22 cellular contexts compared by ENCODE assay signal in genomic region chr10:32923849-32924248, GRCh38. TPM values are rescaled to one million over a fixed set of nuclear protein-coding genes. Genes with fewer than 3 reads are reported as not detected.
DNase-seq lines count a peak whose midpoint lies in the region; ATAC-seq, FAIRE-seq and TF ChIP-seq lines count a peak whose summit lies in the region.
"Had no signal": no experiment of that assay in that cellular context is flagged by ENCODE, and none has a peak within 500 bp of the region (broad histone marks: within the 10 kb centered on the region; RNA-seq: fewer than 3 reads in every experiment).

No MANE protein-coding gene starts in this region.

- 21% methylated on average over 2 of the region's 2 CpGs for WGBS in K562 (ENCODE audit: insufficient coverage, low coverage, missing lambda C conversion rate)

- H3K9me3 Mint-ChIP-seq in activated T-cell treated with anti-CD3 and anti-CD28 coated beads, Interleukin-2, amount 50 U/mL, for 72 hours: peaks cover 0 to 3% of the 10 kb centered on the region in 2 donors
- H3K9me3 Mint-ChIP-seq in activated T-cell treated with anti-CD3 and anti-CD28 coated beads, Interleukin-2, amount 50 U/mL, for 24 hours: no peaks in the 10 kb centered on the region
- H3K9me3 Mint-ChIP-seq: activated CD8-positive, alpha-beta T cell treated with anti-CD3 and anti-CD28 coated beads for 36 hours had no signal

- no peaks in the 10 kb centered on the region for H3K9me1 ChIP-seq in K562 (ENCODE audit: control insufficient read depth, insufficient read depth, low read length)

- H3K4me3 ChIP-seq in K562 (no peak overlapping the region), parathyroid adenoma (ENCODE audit: low read depth, low read length) (no peak overlapping the region), BE2C (ENCODE audit: low read depth, low read length) (no peak overlapping the region)
- H3K4me3 ChIP-seq: tibial nerve had no signal

- intact Hi-C loops in K562 (cut with micrococcal nuclease): loop anchor here (5.0 kb wide), 1 partner anchor 33 kb away; the partner anchor contains the start of gene ITGB1

- FAIRE-seq in K562 (lab: Jason Lieb, UNC): peak; percentile 67

- H3K27ac ChIP-seq in K562 (ENCODE audit: extremely low read depth, low read depth, low read length): no peak overlapping the region
- peak overlapping the region; percentile 41 for H3K27ac ChIP-seq in parathyroid adenoma
- H3K27ac ChIP-seq: tibial nerve had no signal

- no peak for ATAC-seq in activated T-cell treated with anti-CD3 and anti-CD28 coated beads, Interleukin-2, amount 50 U/mL, for 72 hours (replicated peaks in 1 of 2)
- ATAC-seq in K562 (peak; percentile 74), GM19023 (IDR thresholded peaks at IDR 0.05; ENCODE audit: unreplicated experiment) (no peak), HG03025 (IDR thresholded peaks at IDR 0.05; ENCODE audit: low FRiP score, unreplicated experiment) (no peak)
- ATAC-seq: activated CD4-positive, CD25-positive, alpha-beta regulatory T cell treated with anti-CD3 and anti-CD28 coated beads, Interleukin-2, amount 50 U/mL, for 24 hours; activated CD8-positive, alpha-beta T cell treated with anti-CD3 and anti-CD28 coated beads for 36 hours; left lobe of liver had no signal

- H3K36me3 ChIP-seq in K562 (ENCODE audit: control insufficient read depth, insufficient read depth, low read length): peaks cover 95% of the 10 kb centered on the region
- H3K36me3 ChIP-seq in parathyroid adenoma (ENCODE audit: control insufficient read depth, insufficient read depth, low read length): no peaks in the 10 kb centered on the region
- peaks cover 31% of the 10 kb centered on the region for H3K36me3 ChIP-seq in BE2C

- BruUV-seq in K562 (replicated peaks; lab: Mats Ljungman, UMichigan): no TSS peak

- peak overlapping the region in 1 of 2 donors; percentile 59 for H3K4me3 Mint-ChIP-seq in activated T-cell treated with anti-CD3 and anti-CD28 coated beads, Interleukin-2, amount 50 U/mL, for 72 hours
- H3K4me3 Mint-ChIP-seq in activated T-cell treated with anti-CD3 and anti-CD28 coated beads, Interleukin-2, amount 50 U/mL, for 24 hours: no peak overlapping the region
- H3K4me3 Mint-ChIP-seq: activated CD8-positive, alpha-beta T cell treated with anti-CD3 and anti-CD28 coated beads for 36 hours; activated naive CD8-positive, alpha-beta T cell treated with anti-CD3 and anti-CD28 coated beads, Interleukin-2, amount 10 ng/mL, durations not matched to agents 7 days and 5 days; B cell had no signal

- peaks cover 18 to 38% of the 10 kb centered on the region in 2 donors for H3K36me3 Mint-ChIP-seq in activated T-cell treated with anti-CD3 and anti-CD28 coated beads, Interleukin-2, amount 50 U/mL, for 72 hours (ENCODE audit: insufficient read depth in 2 of 2)
- H3K36me3 Mint-ChIP-seq in activated T-cell treated with anti-CD3 and anti-CD28 coated beads, Interleukin-2, amount 50 U/mL, for 24 hours (ENCODE audit: low read depth): peaks cover 91% of the 10 kb centered on the region

- no peaks in the 10 kb centered on the region for H4K20me1 ChIP-seq in K562 (replicated peaks; ENCODE audit: control insufficient read depth, insufficient read depth, low read length)

- in situ Hi-C loops in K562 (cut with MboI): no loop called here

- TF ChIP-seq EP300 in K562 (IDR thresholded peaks at IDR 0.05; ENCODE audit: low read length): no peak

- no peak overlapping the region for H3K4me2 ChIP-seq in K562 (ENCODE audit: insufficient read depth, low read length)
- H3K4me2 ChIP-seq in parathyroid adenoma (ENCODE audit: low read length): peak overlapping the region; percentile 16

- peaks cover 0 to 22% of the 10 kb centered on the region in 2 experiments; a peak in 3 of 5 replicates for H3K4me1 ChIP-seq in K562 (replicated peaks in 1 of 2; ENCODE audit: control insufficient read depth in 2 of 2, insufficient read depth in 2 of 2, low read length in 2 of 2)
- peaks cover 17% of the 10 kb centered on the region for H3K4me1 ChIP-seq in parathyroid adenoma
- H3K4me1 ChIP-seq in BE2C: 0 out of 2 replicates have a peak, but pooled peaks cover 4% of the 10 kb centered on the region

- H3K9ac ChIP-seq in K562 (ENCODE audit: insufficient read depth in 1 of 2, low read depth in 2 of 2, low read length in 2 of 2): no peak overlapping the region
- no peak overlapping the region for H3K9ac ChIP-seq in parathyroid adenoma

- CTCF ChIA-PET in K562 (lab: Yijun Ruan, JAX; ENCODE audit: low intra/inter-chr PET ratio): no interaction called here

- H3K27me3 Mint-ChIP-seq in activated T-cell treated with anti-CD3 and anti-CD28 coated beads, Interleukin-2, amount 50 U/mL, for 72 hours (ENCODE audit: low read depth): no peaks in the 10 kb centered on the region
- no peaks in the 10 kb centered on the region for H3K27me3 Mint-ChIP-seq in activated T-cell treated with anti-CD3 and anti-CD28 coated beads, Interleukin-2, amount 50 U/mL, for 24 hours
- H3K27me3 Mint-ChIP-seq: activated CD8-positive, alpha-beta T cell treated with anti-CD3 and anti-CD28 coated beads for 36 hours; activated naive CD8-positive, alpha-beta T cell treated with anti-CD3 and anti-CD28 coated beads, Interleukin-2, amount 10 ng/mL, durations not matched to agents 7 days and 5 days; B cell had no signal

- H3K27me3 ChIP-seq in K562 (ENCODE audit: control insufficient read depth in 2 of 2, insufficient read depth in 2 of 2, low read length in 2 of 2) (no peaks in the 10 kb centered on the region), parathyroid adenoma (ENCODE audit: control insufficient read depth, insufficient read depth, low read length) (no peaks in the 10 kb centered on the region), BE2C (no peaks in the 10 kb centered on the region)
- H3K27me3 ChIP-seq: tibial nerve had no signal

- peaks cover 6% of the 10 kb centered on the region; the same call in 1 of the 2 replicates for H3K9me3 ChIP-seq in K562 (replicated peaks; ENCODE audit: control insufficient read depth, insufficient read depth, low read depth, low read length)
- no peaks in the 10 kb centered on the region for H3K9me3 ChIP-seq in parathyroid adenoma (ENCODE audit: control insufficient read depth, low read length)
- no peaks in the 10 kb centered on the region for H3K9me3 ChIP-seq in BE2C
- H3K9me3 ChIP-seq: tibial nerve had no signal

- H3K79me2 ChIP-seq in K562 (ENCODE audit: control insufficient read depth, insufficient read depth, low read length) (peaks cover 8% of the 10 kb centered on the region; the same call in 1 of the 3 replicates), parathyroid adenoma (peaks cover 8% of the 10 kb centered on the region)

- POLR2A ChIA-PET in K562 (lab: Yijun Ruan, JAX): interaction anchor here (0.5 to 1.6 kb wide), 3 partner anchors 11 to 79 kb away, joined by 3 to 4 read pairs (median 3); no protein-coding TSS in a partner anchor

- no peak for DNase-seq in activated T-cell treated with anti-CD3 and anti-CD28 coated beads, Interleukin-2, amount 50 U/mL, for 72 hours
- DNase-seq in activated T-cell treated with anti-CD3 and anti-CD28 coated beads, Interleukin-2, amount 50 U/mL, for 24 hours: no peak
- peak; percentile 68 for DNase-seq in OCI-M1 (lab: John Stamatoyannopoulos, UW)
- DNase-seq in K562 (ENCODE audit: extremely low read depth in 1 of 4, low spot score in 3 of 4): no peak
- no peak for DNase-seq in BE2C
- DNase-seq: activated CD8-positive, alpha-beta T cell treated with anti-CD3 and anti-CD28 coated beads for 36 hours; activated effector memory CD4-positive, alpha-beta T cell treated with anti-CD3 and anti-CD28 coated beads, Interleukin-2, amount 50 U/mL, for 16 hours; activated naive CD8-positive, alpha-beta T cell treated with anti-CD3 and anti-CD28 coated beads, Interleukin-2, amount 10 ng/mL, durations not matched to agents 7 days and 5 days; HCEC 1CT; mesendoderm; NCI-H1694; nucleus accumbens; Right ventricle myocardium superior; stimulated activated CD8-positive, alpha-beta memory T cell treated with anti-CD3 and anti-CD28 coated beads, Interleukin-4, amount 100 ng/mL, for 48 hours; T1000 had no signal

- H3K27ac Mint-ChIP-seq in activated T-cell treated with anti-CD3 and anti-CD28 coated beads, Interleukin-2, amount 50 U/mL, for 72 hours: peak overlapping the region; percentile 91
- no peak overlapping the region for H3K27ac Mint-ChIP-seq in activated T-cell treated with anti-CD3 and anti-CD28 coated beads, Interleukin-2, amount 50 U/mL, for 24 hours
- H3K27ac Mint-ChIP-seq: activated CD8-positive, alpha-beta T cell treated with anti-CD3 and anti-CD28 coated beads for 36 hours; activated naive CD8-positive, alpha-beta T cell treated with anti-CD3 and anti-CD28 coated beads, Interleukin-2, amount 10 ng/mL, durations not matched to agents 7 days and 5 days; B cell had no signal

- TF ChIP-seq POLR2A in K562 (conservative IDR thresholded peaks at IDR 0.05): no peak

- no peak for TF ChIP-seq RAD21 in K562 (CRISPR knock-in tag; conservative IDR thresholded peaks at IDR 0.05 in 1 of 2, IDR thresholded peaks at IDR 0.05 in 1 of 2)

- no peak overlapping the region for H2AFZ ChIP-seq in K562 (ENCODE audit: low read depth, low read length)
- H2AFZ ChIP-seq in parathyroid adenoma: no peak overlapping the region

- no peak for TF ChIP-seq CTCF in K562 (IDR thresholded peaks at IDR 0.05 in 2 of 3, conservative IDR thresholded peaks at IDR 0.05 in 1 of 3; ENCODE audit: insufficient read depth in 2 of 3, low read depth in 1 of 3, low read length in 3 of 3)
- no peak for TF ChIP-seq CTCF in parathyroid adenoma (IDR thresholded peaks at IDR 0.05)
- no peak for TF ChIP-seq CTCF in BE2C (IDR thresholded peaks at IDR 0.05; ENCODE audit: low read depth, low read length)

- H3K4me1 Mint-ChIP-seq in activated T-cell treated with anti-CD3 and anti-CD28 coated beads, Interleukin-2, amount 50 U/mL, for 72 hours (ENCODE audit: low read depth): peaks cover 11% of the 10 kb centered on the region
- peaks cover 15% of the 10 kb centered on the region for H3K4me1 Mint-ChIP-seq in activated T-cell treated with anti-CD3 and anti-CD28 coated beads, Interleukin-2, amount 50 U/mL, for 24 hours (ENCODE audit: low read depth)
- H3K4me1 Mint-ChIP-seq: B cell had no signal

RNA-seq across cellular contexts. Expression of gene ITGB1, which starts 34.2 kb away (rescaled TPM):
- 10 to 100 TPM; 52.3 to 91.2 TPM for total RNA-seq in activated T-cell treated with anti-CD3 and anti-CD28 coated beads, Interleukin-2, amount 50 U/mL, for 72 hours
- 67.4 and 220 TPM in 2 replicates for total RNA-seq in K562 (2011; cell fraction: chromatin; rRNA removed; ENCODE audit: low replicate concordance)
- total RNA-seq in K562 (2011; cell fraction: nucleolus; rRNA removed): 103 and 140 TPM in 2 replicates
- total RNA-seq in K562 (2011; cell fraction: nucleoplasm; rRNA removed): 195 and 215 TPM in 2 replicates
- total RNA-seq in K562 (2014; rRNA removed) (173 and 176 TPM in 2 replicates), K562 (2014; rRNA removed; fragmentation: Illumina TruSeq; extraction: Trizol) (172 and 199 TPM in 2 replicates), K562 (2015; rRNA removed; fragmentation: Illumina TruSeq; extraction: Trizol) (175 and 190 TPM in 2 replicates), K562 (2021) (155 and 160 TPM in 2 replicates)
- polyA plus RNA-seq in K562 (2011; rRNA removed) (135 and 194 TPM in 2 replicates), K562 (2014; fragmentation: Illumina TruSeq; extraction: Trizol) (144 and 149 TPM in 2 replicates), K562 (2014; fragmentation: Nextera tagmentation; extraction: Ambion mirVana) (10 to 100 TPM; 40.2 to 61.9 TPM), K562 (2014; rRNA removed) (133 and 150 TPM in 2 replicates)
- polyA plus RNA-seq in K562 (2011; cell fraction: cytosol; rRNA removed): 28.8 and 90.8 TPM in 2 replicates
- 26.1 and 44.3 TPM in 2 replicates for polyA plus RNA-seq in K562 (2011; cell fraction: nucleus; rRNA removed)
- polyA plus RNA-seq in K562 (2012): 135 and 173 TPM in 2 replicates
- polyA minus RNA-seq in K562 (2011; rRNA and poly(A)+ RNA removed): 277 and 287 TPM in 2 replicates
- 83.6 and 105 TPM in 2 replicates for polyA minus RNA-seq in K562 (2011; cell fraction: cytosol; rRNA and poly(A)+ RNA removed)
- polyA minus RNA-seq in K562 (2011; cell fraction: nucleus; rRNA and poly(A)+ RNA removed): 35.9 and 78.5 TPM in 2 replicates
- 164 TPM for polyA plus RNA-seq in BE2C (2012; ENCODE audit: insufficient read depth, insufficient read length, low read depth)
